Comparison of ENCODE assay signal across 21 cellular contexts in the genomic region with DNA sequence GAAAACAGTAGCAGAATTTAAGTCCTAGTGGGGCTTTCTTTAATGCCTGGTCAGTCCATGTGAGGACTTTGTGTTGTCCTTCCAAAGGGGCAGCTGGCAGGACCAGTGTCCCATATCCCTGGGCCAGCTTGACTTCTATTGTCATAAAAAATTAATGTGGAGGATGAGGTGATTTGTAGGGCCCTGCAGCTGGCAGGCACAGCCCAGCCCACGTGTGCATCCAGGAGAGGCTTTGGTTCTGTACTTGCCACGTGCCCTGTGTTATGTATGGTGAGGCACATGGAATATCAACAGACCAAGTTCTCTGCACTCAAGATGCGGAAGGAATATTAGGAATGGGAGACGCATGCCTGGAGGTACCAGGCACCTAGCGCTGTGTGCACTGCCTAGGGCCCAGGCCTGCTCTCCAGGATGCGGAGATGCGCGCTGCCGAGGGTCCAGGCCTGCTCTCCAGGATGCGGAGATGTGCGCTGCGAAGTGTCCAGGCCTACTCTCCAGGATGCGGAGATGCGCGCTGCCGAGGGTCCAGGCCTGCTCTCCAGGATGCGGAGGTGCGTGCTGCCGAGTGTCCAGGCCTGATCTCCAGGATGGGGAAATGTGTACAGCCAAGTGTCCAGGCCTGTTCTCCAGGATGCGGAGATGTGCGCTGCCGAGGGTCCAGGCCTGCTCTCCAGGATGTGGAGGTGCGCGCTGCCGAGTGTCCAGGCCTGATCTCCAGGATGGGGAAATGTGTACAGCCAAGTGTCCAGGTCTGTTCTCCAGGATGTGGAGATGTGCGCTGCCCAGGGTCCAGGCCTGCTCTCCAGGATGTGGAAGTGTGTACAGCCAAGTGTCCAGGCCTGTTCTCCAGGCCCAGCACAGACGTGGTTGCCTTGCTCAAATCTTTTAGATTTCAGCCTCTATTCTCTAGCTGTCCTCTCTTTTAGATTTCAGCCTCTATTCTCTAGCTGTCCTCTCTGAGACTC.
DNase-seq lines count a peak whose midpoint lies in the region; TF ChIP-seq lines count a peak whose summit lies in the region.
"Had no signal": no experiment of that assay in that cellular context is flagged by ENCODE, and none has a peak within 500 bp of the region (broad histone marks: within the 10 kb centered on the region; RNA-seq: fewer than 3 reads in every experiment).

No MANE protein-coding gene starts in this region.

- DNase-seq in NCI-H2107 treated with DMSO at 0.1 percent for 48 hours (lab: John Stamatoyannopoulos, UW; ENCODE audit: unreplicated experiment): peak; percentile 62
- DNase-seq in NCI-H2107 (lab: John Stamatoyannopoulos, UW): no peak
- DNase-seq in NCI-H1105 treated with DMSO at 0.1 percent for 48 hours (lab: John Stamatoyannopoulos, UW): peak; percentile 87
- DNase-seq in SHP77 (lab: John Stamatoyannopoulos, UW): peak; percentile 38 to 48
- no peak for DNase-seq in SW 1271 (lab: John Stamatoyannopoulos, UW)
- DNase-seq in LoVo (ENCODE audit: low spot score): no peak
- no peak for DNase-seq in coronary artery (ENCODE audit: low spot score)
- DNase-seq: activated CD4-positive, alpha-beta memory T cell treated with anti-CD3 and anti-CD28 coated beads, Interleukin-2, amount 10 ng/mL, durations not matched to agents 7 days and 5 days; activated naive CD4-positive, alpha-beta T cell treated with Interleukin-2 at 50 U/mL for 16 hours; activated T-cell treated with anti-CD3 and anti-CD28 coated beads for 4 hours; amniotic stem cell; caudate nucleus; mammary epithelial cell; stimulated activated CD4-positive, alpha-beta T cell treated with anti-CD3 and anti-CD28 coated beads, Interleukin-12 subunit alpha, Interleukin-12 subunit beta, amount 100 ng/mL, for 4 hours; T-helper 9 cell had no signal

- H3K27me3 ChIP-seq in stomach smooth muscle (ENCODE audit: control insufficient read depth in 1 of 2, insufficient read depth in 2 of 2, low read length in 2 of 2): no peaks in the 10 kb centered on the region
- H3K27me3 ChIP-seq: BLaER1 treated with 17β-estradiol and CSF1 and Interleukin-3, amounts not matched to agents 10 nM and 100 nM; right atrium auricular region had no signal

- H3K36me3 ChIP-seq in stomach smooth muscle (ENCODE audit: control insufficient read depth in 2 of 2, insufficient read depth in 2 of 2, low read length in 2 of 2): no peaks in the 10 kb centered on the region
- H3K36me3 ChIP-seq: BLaER1 treated with 17β-estradiol and CSF1 and Interleukin-3, amounts not matched to agents 10 nM and 100 nM; right atrium auricular region had no signal

- no peak for TF ChIP-seq CTCF in coronary artery (IDR thresholded peaks at IDR 0.05)

- H3K27ac ChIP-seq in stomach smooth muscle (ENCODE audit: low read length) (peak overlapping the region; percentile 31), coronary artery (no peak overlapping the region)
- H3K27ac ChIP-seq: BLaER1 treated with 17β-estradiol and CSF1 and Interleukin-3, amounts not matched to agents 10 nM and 100 nM; HL-60; right atrium auricular region; SK-N-MC had no signal

- peaks cover 32% of the 10 kb centered on the region for H3K4me1 ChIP-seq in stomach smooth muscle (ENCODE audit: control insufficient read depth, insufficient read depth, low read length)
- H3K4me1 ChIP-seq: BLaER1 treated with 17β-estradiol and CSF1 and Interleukin-3, amounts not matched to agents 10 nM and 100 nM; right atrium auricular region had no signal

- H3K4me3 ChIP-seq in stomach smooth muscle (ENCODE audit: low read length in 2 of 2) (no peak overlapping the region), coronary artery (no peak overlapping the region)
- H3K4me3 ChIP-seq: BLaER1 treated with 17β-estradiol and CSF1 and Interleukin-3, amounts not matched to agents 10 nM and 100 nM; GM12878; right atrium auricular region; SK-N-MC had no signal

- H3K9me3 ChIP-seq in stomach smooth muscle (ENCODE audit: control insufficient read depth in 2 of 2, low read length in 2 of 2): no peaks in the 10 kb centered on the region
- H3K9me3 ChIP-seq: BLaER1 treated with 17β-estradiol and CSF1 and Interleukin-3, amounts not matched to agents 10 nM and 100 nM; right atrium auricular region had no signal

- no peak overlapping the region for H3K9ac ChIP-seq in stomach smooth muscle (ENCODE audit: low read length in 2 of 2)
- H3K9ac ChIP-seq: BLaER1 treated with 17β-estradiol and CSF1 and Interleukin-3, amounts not matched to agents 10 nM and 100 nM had no signal

Comparison
In these comparisons a context has a peak if more than half of its experiments do, and no peak if none do; other contexts are left out.
1. DNase-seq: peak in NCI-H2107 treated with DMSO at 0.1 percent for 48 hours (single experiment), NCI-H1105 treated with DMSO at 0.1 percent for 48 hours (single experiment) and SHP77 (2 of 2); none in NCI-H2107 (single experiment), SW 1271 (0 of 2), LoVo (single experiment) and coronary artery (single experiment).